Comparison of ENCODE assay signal across 8 cellular contexts in the genomic region with DNA sequence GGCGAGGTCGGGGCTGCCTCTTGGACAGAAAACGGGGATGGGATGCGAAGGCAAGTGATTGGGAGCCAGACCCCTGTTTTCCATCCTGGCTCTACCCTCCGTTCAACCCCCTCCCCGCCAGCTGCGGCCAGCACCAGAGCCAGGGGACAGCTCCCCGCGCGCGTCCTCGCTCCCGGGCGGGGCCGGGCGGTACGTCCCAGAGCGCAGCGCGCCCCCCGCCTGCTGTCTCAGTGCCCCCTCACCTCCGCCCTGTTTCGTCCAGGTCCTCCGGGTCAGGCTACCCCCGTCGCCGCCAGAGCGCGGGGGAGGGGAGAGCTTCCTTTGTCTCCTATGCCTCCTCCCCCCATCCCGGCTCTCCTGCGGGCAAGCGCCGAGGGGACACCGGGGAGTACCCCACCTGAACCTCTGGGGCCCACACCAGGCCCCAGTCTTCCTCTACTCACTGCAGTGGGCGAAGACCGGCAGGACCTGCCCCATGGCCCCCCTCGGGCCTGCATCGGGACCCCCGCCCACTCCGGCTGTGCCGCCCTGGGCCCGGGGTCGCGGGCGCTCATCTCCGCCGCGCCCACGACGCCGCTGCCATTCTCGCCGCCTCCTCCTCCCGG. TPM values are rescaled to one million over a fixed set of nuclear protein-coding genes. Genes with fewer than 3 reads are reported as not detected.
DNase-seq lines count a peak whose midpoint lies in the region; ATAC-seq and TF ChIP-seq lines count a peak whose summit lies in the region.

No MANE protein-coding gene starts in this region.

- 0% methylated on average over 4 of the region's 54 CpGs for WGBS in suprapubic skin

- H3F3A ChIP-seq in SU-DHL-6 (ENCODE audit: insufficient read depth) = peaks cover 4% of the 10 kb centered on the region; the same call in 1 of the 2 replicates

- intact Hi-C loops in lower lobe of right lung (cut with DNase I) = no loop called here

- no peak for TF ChIP-seq POLR2A in suprapubic skin (IDR thresholded peaks at IDR 0.05)

- H3K9ac ChIP-seq in SU-DHL-6 (ENCODE audit: low read length) = peak overlapping the region; percentile 37; the same call in 1 of the 2 replicates

- H4K20me1 ChIP-seq in SU-DHL-6 (ENCODE audit: low read depth, low read length) = no peaks in the 10 kb centered on the region

- H3K27ac ChIP-seq in SU-DHL-6 (ENCODE audit: low read depth, low read length) (no peak overlapping the region), coronary artery (peak overlapping the region in 1 of 2 donors; percentile 43), lower lobe of right lung (no peak overlapping the region), suprapubic skin (no peak overlapping the region)

- peak; percentile 2 for ATAC-seq in HG02973 (IDR thresholded peaks at IDR 0.05; ENCODE audit: unreplicated experiment)
- ATAC-seq in lower lobe of right lung = peak; percentile 37 to 46
- ATAC-seq in HG02870 (IDR thresholded peaks at IDR 0.05; ENCODE audit: unreplicated experiment) = no peak
- no peak for ATAC-seq in HG02938 (IDR thresholded peaks at IDR 0.05; ENCODE audit: unreplicated experiment)

- H3K9me3 ChIP-seq in SU-DHL-6 (ENCODE audit: insufficient read depth, low read length) (no peaks in the 10 kb centered on the region), lower lobe of right lung (no peaks in the 10 kb centered on the region), suprapubic skin (no peaks in the 10 kb centered on the region)

- H3K4me1 ChIP-seq in lower lobe of right lung (peaks cover 44% of the 10 kb centered on the region), suprapubic skin (peaks cover 54% of the 10 kb centered on the region)

- peak; percentile 37 for DNase-seq in EH (ENCODE audit: low read depth)
- DNase-seq in coronary artery (ENCODE audit: low spot score) = no peak
- DNase-seq in lower lobe of right lung = no peak
- peak in 1 of 2 donors; percentile 82 for DNase-seq in suprapubic skin (ENCODE audit: low spot score in 2 of 2)

- no peaks in the 10 kb centered on the region for H3K79me2 ChIP-seq in SU-DHL-6 (ENCODE audit: insufficient read depth, low read length)

- no peak for TF ChIP-seq EP300 in suprapubic skin (IDR thresholded peaks at IDR 0.05)

- no peaks in the 10 kb centered on the region for H3K36me3 ChIP-seq in SU-DHL-6 (ENCODE audit: low read length)
- H3K36me3 ChIP-seq in lower lobe of right lung = no peaks in the 10 kb centered on the region
- no peaks in the 10 kb centered on the region for H3K36me3 ChIP-seq in suprapubic skin

- H3K27me3 ChIP-seq in SU-DHL-6 (ENCODE audit: low read length) = no peaks in the 10 kb centered on the region
- peaks cover 8% of the 10 kb centered on the region for H3K27me3 ChIP-seq in lower lobe of right lung (ENCODE audit: low read depth)
- H3K27me3 ChIP-seq in suprapubic skin = no peaks in the 10 kb centered on the region

- no peak overlapping the region for H2AFZ ChIP-seq in SU-DHL-6 (ENCODE audit: low read depth, low read length, severe bottlenecking)

- H3K9me2 ChIP-seq in SU-DHL-6 (replicated peaks; ENCODE audit: insufficient read depth, low read length) = no peaks in the 10 kb centered on the region

- H3K4me3 ChIP-seq in SU-DHL-6 (ENCODE audit: insufficient read depth, low read length, poor library complexity, severe bottlenecking) (peak overlapping the region; percentile 43), coronary artery (peak overlapping the region; percentile 79), lower lobe of right lung (peak overlapping the region; percentile 77), suprapubic skin (peak overlapping the region; percentile 79)

- TF ChIP-seq CTCF in SU-DHL-6 (IDR thresholded peaks at IDR 0.05; ENCODE audit: insufficient read depth, low read length, poor library complexity, severe bottlenecking) (no peak), coronary artery (IDR thresholded peaks at IDR 0.05) (no peak), lower lobe of right lung (IDR thresholded peaks at IDR 0.05) (no peak), suprapubic skin (IDR thresholded peaks at IDR 0.05) (no peak)

- peak overlapping the region; percentile 85 for H3K4me2 ChIP-seq in SU-DHL-6 (ENCODE audit: low read depth, low read length, poor library complexity, severe bottlenecking)

RNA-seq across cellular contexts. Expression of a gene that starts 0.4 kb away (rescaled TPM):
- total RNA-seq in lower lobe of right lung (16.2 TPM), suprapubic skin (10 to 100 TPM in 2 of 4 donors, 1 to 10 TPM in 2; 5.4 to 12.2 (median 10.7) TPM)

RNA-seq across cellular contexts. Expression of a gene that starts 1.8 kb away (rescaled TPM):
- total RNA-seq in lower lobe of right lung (1.8 TPM), suprapubic skin (1 to 10 TPM; 2.9 to 6.3 (median 5.6) TPM)

RNA-seq across cellular contexts. Expression of a gene that starts 10.8 kb away (rescaled TPM):
- total RNA-seq in lower lobe of right lung (190 TPM), suprapubic skin (10 to 100 TPM; 34.8 to 51.3 (median 43.6) TPM)

RNA-seq across cellular contexts. Expression of a gene that starts 28.7 kb away (rescaled TPM):
- total RNA-seq in lower lobe of right lung = 18.0 TPM
- total RNA-seq in suprapubic skin = 100 to 1,000 TPM; 326 to 676 (median 518) TPM

Comparison
In these comparisons a context has a peak if more than half of its experiments do, and no peak if none do; other contexts are left out.
1. ATAC-seq: peak in HG02973 (single experiment) and lower lobe of right lung (2 of 2); none in HG02870 (single experiment) and HG02938 (single experiment).
2. Peak in every context shown above with its lines, with median percentiles within 50 percentile points of each other: H3K4me3 ChIP-seq.